ENCODE assay signal across 1 cellular context in the genomic region with DNA sequence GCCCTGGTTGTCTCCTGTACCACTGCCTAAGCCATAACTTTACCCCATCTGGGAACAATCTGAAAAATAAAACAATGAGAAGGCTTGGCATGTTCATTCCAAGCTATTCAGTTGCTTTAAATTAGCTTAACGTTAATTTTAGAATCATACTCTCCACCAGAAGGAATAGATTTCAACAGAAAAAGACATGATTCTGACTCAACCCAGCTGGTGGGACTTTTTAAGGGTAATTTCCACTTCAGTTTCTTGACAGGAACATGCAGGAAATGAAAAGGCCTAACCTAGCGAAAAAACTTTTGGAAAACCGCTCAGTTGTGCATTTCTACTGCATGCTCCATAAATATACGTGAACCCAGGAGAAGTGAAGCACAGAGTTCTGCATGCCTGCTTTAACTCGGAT.
TF ChIP-seq lines count a peak whose summit lies in the region.

No MANE protein-coding gene starts in this region.

TF ChIP-seq in GM23338, 12 proteins besides CTCF, POLR2A, EP300 and RAD21 (continued from another document):
- no peak for TF ChIP-seq ZNF462 (CRISPR knock-in tag; IDR thresholded peaks at IDR 0.05)
- no peak for TF ChIP-seq ETS1 (IDR thresholded peaks at IDR 0.05)
- no peak for TF ChIP-seq ZNF114 (CRISPR knock-in tag; IDR thresholded peaks at IDR 0.05)
- no peak for TF ChIP-seq EZH2phosphoT487 (IDR thresholded peaks at IDR 0.05; ENCODE audit: unreplicated experiment)
- TF ChIP-seq EZH2 (IDR thresholded peaks at IDR 0.05; ENCODE audit: low read depth, unreplicated experiment) = no peak
- TF ChIP-seq CREB1 (CRISPR knock-in tag; IDR thresholded peaks at IDR 0.05; ENCODE audit: low read depth) = no peak
- TF ChIP-seq, protein P1, sequence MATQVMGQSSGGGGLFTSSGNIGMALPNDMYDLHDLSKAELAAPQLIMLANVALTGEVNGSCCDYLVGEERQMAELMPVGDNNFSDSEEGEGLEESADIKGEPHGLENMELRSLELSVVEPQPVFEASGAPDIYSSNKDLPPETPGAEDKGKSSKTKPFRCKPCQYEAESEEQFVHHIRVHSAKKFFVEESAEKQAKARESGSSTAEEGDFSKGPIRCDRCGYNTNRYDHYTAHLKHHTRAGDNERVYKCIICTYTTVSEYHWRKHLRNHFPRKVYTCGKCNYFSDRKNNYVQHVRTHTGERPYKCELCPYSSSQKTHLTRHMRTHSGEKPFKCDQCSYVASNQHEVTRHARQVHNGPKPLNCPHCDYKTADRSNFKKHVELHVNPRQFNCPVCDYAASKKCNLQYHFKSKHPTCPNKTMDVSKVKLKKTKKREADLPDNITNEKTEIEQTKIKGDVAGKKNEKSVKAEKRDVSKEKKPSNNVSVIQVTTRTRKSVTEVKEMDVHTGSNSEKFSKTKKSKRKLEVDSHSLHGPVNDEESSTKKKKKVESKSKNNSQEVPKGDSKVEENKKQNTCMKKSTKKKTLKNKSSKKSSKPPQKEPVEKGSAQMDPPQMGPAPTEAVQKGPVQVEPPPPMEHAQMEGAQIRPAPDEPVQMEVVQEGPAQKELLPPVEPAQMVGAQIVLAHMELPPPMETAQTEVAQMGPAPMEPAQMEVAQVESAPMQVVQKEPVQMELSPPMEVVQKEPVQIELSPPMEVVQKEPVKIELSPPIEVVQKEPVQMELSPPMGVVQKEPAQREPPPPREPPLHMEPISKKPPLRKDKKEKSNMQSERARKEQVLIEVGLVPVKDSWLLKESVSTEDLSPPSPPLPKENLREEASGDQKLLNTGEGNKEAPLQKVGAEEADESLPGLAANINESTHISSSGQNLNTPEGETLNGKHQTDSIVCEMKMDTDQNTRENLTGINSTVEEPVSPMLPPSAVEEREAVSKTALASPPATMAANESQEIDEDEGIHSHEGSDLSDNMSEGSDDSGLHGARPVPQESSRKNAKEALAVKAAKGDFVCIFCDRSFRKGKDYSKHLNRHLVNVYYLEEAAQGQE (IDR thresholded peaks at IDR 0.05; ENCODE audit: unreplicated experiment) = no peak
